In genomic region chr1:78084639-78085038, GRCh38 we compare ENCODE assay signal across 1 cellular context. TPM values are rescaled to one million over a fixed set of nuclear protein-coding genes. Genes with fewer than 3 reads are reported as not detected.
"Had no signal": no experiment of that assay in that cellular context is flagged by ENCODE, and none has a peak within 500 bp of the region (broad histone marks: within the 10 kb centered on the region; RNA-seq: fewer than 3 reads in every experiment).

No MANE protein-coding gene starts in this region.

RNA-seq across cellular contexts. Expression of gene GIPC2, which starts 38.9 kb away (rescaled TPM):
- total RNA-seq: natural killer cell had no signal
